10 cellular contexts compared by ENCODE assay signal in the genomic region with DNA sequence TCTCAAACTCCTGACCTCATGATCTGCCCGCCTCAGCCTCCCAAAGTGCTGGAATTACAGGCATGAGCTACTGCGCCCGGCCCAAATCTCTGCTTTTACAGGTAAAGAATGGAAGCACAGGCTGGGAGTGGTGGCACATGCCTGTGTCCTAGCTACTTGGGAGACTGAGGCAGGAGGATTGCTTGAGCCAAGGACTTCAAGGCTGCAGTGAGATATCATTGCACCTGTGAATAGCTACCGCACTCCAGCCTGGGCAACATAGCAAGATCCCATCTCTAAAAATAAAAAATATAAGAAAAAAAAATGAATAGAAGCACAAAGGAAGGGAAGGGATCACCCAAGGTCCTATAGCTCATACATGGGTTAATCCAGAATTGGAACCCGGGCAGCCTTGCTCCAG. TPM values are rescaled to one million over a fixed set of nuclear protein-coding genes. Genes with fewer than 3 reads are reported as not detected.
"Had no signal": no experiment of that assay in that cellular context is flagged by ENCODE, and none has a peak within 500 bp of the region (broad histone marks: within the 10 kb centered on the region; RNA-seq: fewer than 3 reads in every experiment).

No MANE protein-coding gene starts in this region.

- H3K27me3 ChIP-seq: tibial nerve had no signal

- H3K9me3 Mint-ChIP-seq: stimulated activated effector memory CD8-positive, alpha-beta T cell treated with anti-CD3 and anti-CD28 coated beads, Interleukin-12 subunit alpha, Interleukin-12 subunit beta, amount 100 ng/mL, for 72 hours had no signal

- H3K4me3 ChIP-seq: skin epidermis, tibial nerve had no signal

- H3K36me3 Mint-ChIP-seq: activated naive CD8-positive, alpha-beta T cell; stimulated activated effector memory CD8-positive, alpha-beta T cell treated with anti-CD3 and anti-CD28 coated beads, Interleukin-12 subunit alpha, Interleukin-12 subunit beta, amount 100 ng/mL, for 72 hours had no signal

- H3K36me3 ChIP-seq: tibial nerve had no signal

- H3K27ac Mint-ChIP-seq: activated naive CD8-positive, alpha-beta T cell; stimulated activated effector memory CD8-positive, alpha-beta T cell treated with anti-CD3 and anti-CD28 coated beads, Interleukin-12 subunit alpha, Interleukin-12 subunit beta, amount 100 ng/mL, for 72 hours had no signal

- DNase-seq: activated CD4-positive, alpha-beta T cell treated with anti-CD3 and anti-CD28 coated beads, Interleukin-2, amount 50 U/mL, for 48 hours; activated gamma-delta T cell; activated T-cell treated with anti-CD3 and anti-CD28 coated beads, Interleukin-2, amount 50 U/mL, for 48 hours; foreskin melanocyte; T-helper 2 cell had no signal

- H3K27me3 Mint-ChIP-seq: activated naive CD8-positive, alpha-beta T cell had no signal

- H3K9me3 ChIP-seq: tibial nerve had no signal

- H3K4me3 Mint-ChIP-seq: activated naive CD8-positive, alpha-beta T cell; stimulated activated effector memory CD8-positive, alpha-beta T cell treated with anti-CD3 and anti-CD28 coated beads, Interleukin-12 subunit alpha, Interleukin-12 subunit beta, amount 100 ng/mL, for 72 hours had no signal

RNA-seq across cellular contexts. Expression of a gene that starts 15.0 kb away (rescaled TPM):
- total RNA-seq: bronchial epithelial cell had no signal
